In genomic region chr7:151137841-151138540, GRCh38 we compare ENCODE assay signal across 1 cellular context.
TF ChIP-seq lines count a peak whose summit lies in the region.

No MANE protein-coding gene starts in this region.

TF ChIP-seq in GM23338, 12 proteins besides CTCF, POLR2A, EP300 and RAD21 (continued from another document):
- TF ChIP-seq ZNF462 (CRISPR knock-in tag; IDR thresholded peaks at IDR 0.05) (no peak), NANOG (IDR thresholded peaks at IDR 0.05; ENCODE audit: borderline replicate concordance) (no peak), ZNF114 (CRISPR knock-in tag; IDR thresholded peaks at IDR 0.05) (no peak), REST (IDR thresholded peaks at IDR 0.05; ENCODE audit: unreplicated experiment) (no peak), EZH2phosphoT487 (IDR thresholded peaks at IDR 0.05; ENCODE audit: unreplicated experiment) (no peak), CREB1 (CRISPR knock-in tag; IDR thresholded peaks at IDR 0.05; ENCODE audit: low read depth) (no peak), ETS1 (IDR thresholded peaks at IDR 0.05) (no peak), JUNB (IDR thresholded peaks at IDR 0.05; ENCODE audit: unreplicated experiment) (no peak)
